ENCODE assay signal across 8 cellular contexts in genomic region chr17:58351182-58351581, GRCh38. TPM values are rescaled to one million over a fixed set of nuclear protein-coding genes. Genes with fewer than 3 reads are reported as not detected.
A peak's percentile ranks its signal among the peaks of the same experiment; 100 is the strongest.
DNase-seq lines count a peak whose midpoint lies in the region; ATAC-seq and TF ChIP-seq lines count a peak whose summit lies in the region.

No MANE protein-coding gene starts in this region.

- no peaks in the 10 kb centered on the region for H3K9me3 Mint-ChIP-seq in activated T-cell treated with anti-CD3 and anti-CD28 coated beads, Interleukin-2, amount 50 U/mL, for 24 hours

- TF ChIP-seq CTCF in right lobe of liver (IDR thresholded peaks at IDR 0.05) (no peak), thyroid gland (IDR thresholded peaks at IDR 0.05) (no peak)

- H3K36me3 Mint-ChIP-seq in activated T-cell treated with anti-CD3 and anti-CD28 coated beads, Interleukin-2, amount 50 U/mL, for 24 hours (ENCODE audit: low read depth): peaks cover 69% of the 10 kb centered on the region

- H3K4me1 ChIP-seq in adipocyte (ENCODE audit: control insufficient read depth, insufficient read depth, low read length): peaks cover 16% of the 10 kb centered on the region
- peaks cover 0 to 8% (median 2%) of the 10 kb centered on the region in 4 donors for H3K4me1 ChIP-seq in right lobe of liver
- peaks cover 11 to 14% of the 10 kb centered on the region in 2 donors for H3K4me1 ChIP-seq in thyroid gland

- 33% methylated on average over 3 of the region's 4 CpGs for WGBS in right lobe of liver (ENCODE audit: insufficient coverage, low coverage, low lambda C conversion rate, missing lambda C conversion rate)
- WGBS in thyroid gland, 2 donors: 59 to 71% methylated on average over 4 of the region's 4 CpGs

- no peak for DNase-seq in activated T-cell treated with anti-CD3 and anti-CD28 coated beads, Interleukin-2, amount 50 U/mL, for 24 hours
- no peak for DNase-seq in activated T-cell treated with anti-CD3 and anti-CD28 coated beads, Interleukin-2, amount 50 U/mL, for 48 hours
- DNase-seq in adipocyte (ENCODE audit: low read depth) (no peak), right lobe of liver (no peak), thyroid gland (no peak), GM19238 (ENCODE audit: insufficient read length, low spot score) (no peak), NCI-H345 (lab: John Stamatoyannopoulos, UW) (no peak), occipital lobe (lab: John Stamatoyannopoulos, UW) (no peak)

- peak overlapping the region; percentile 100 for H3K4me3 Mint-ChIP-seq in activated T-cell treated with anti-CD3 and anti-CD28 coated beads, Interleukin-2, amount 50 U/mL, for 24 hours

- intact Hi-C loops in right lobe of liver (cut with DNase I) (loop anchor here in 1 of 2 donors (10.0 kb wide), 1 partner anchor 74 kb away; no protein-coding TSS in a partner anchor), thyroid gland (cut with DNase I) (loop anchor here (10.0 kb wide), 1 partner anchor 64 kb away; the partner anchor contains the start of gene RNF43)

- no peaks in the 10 kb centered on the region for H3K9me3 ChIP-seq in adipocyte (ENCODE audit: control insufficient read depth, low read length)
- no peaks in the 10 kb centered on the region for H3K9me3 ChIP-seq in right lobe of liver
- no peaks in the 10 kb centered on the region for H3K9me3 ChIP-seq in thyroid gland

- peak overlapping the region; percentile 97 for H3K9ac ChIP-seq in adipocyte (ENCODE audit: low read length)

- peak overlapping the region; percentile 99 for H3K27ac Mint-ChIP-seq in activated T-cell treated with anti-CD3 and anti-CD28 coated beads, Interleukin-2, amount 50 U/mL, for 24 hours

- H3K4me1 Mint-ChIP-seq in activated T-cell treated with anti-CD3 and anti-CD28 coated beads, Interleukin-2, amount 50 U/mL, for 24 hours (ENCODE audit: low read depth): peaks cover 62% of the 10 kb centered on the region

- no peak for ATAC-seq in right lobe of liver

- H3K27ac ChIP-seq in right lobe of liver: no peak overlapping the region
- H3K27ac ChIP-seq in thyroid gland: no peak overlapping the region

- peaks cover under 1% of the 10 kb centered on the region for H3K27me3 ChIP-seq in adipocyte (replicated peaks; ENCODE audit: control insufficient read depth, insufficient read depth, low read length)
- no peaks in the 10 kb centered on the region for H3K27me3 ChIP-seq in right lobe of liver
- no peaks in the 10 kb centered on the region for H3K27me3 ChIP-seq in thyroid gland

- H3K36me3 ChIP-seq in adipocyte (ENCODE audit: control insufficient read depth, insufficient read depth, low read length, severe bottlenecking): peaks cover 40% of the 10 kb centered on the region
- peaks cover 0 to 48% (median 29%) of the 10 kb centered on the region in 4 donors for H3K36me3 ChIP-seq in right lobe of liver
- peaks cover 41 to 44% of the 10 kb centered on the region in 2 donors for H3K36me3 ChIP-seq in thyroid gland

- peak overlapping the region; percentile 100 for H3K4me3 ChIP-seq in adipocyte (ENCODE audit: low read length)
- peak overlapping the region; percentile 83 to 97 (median 88) for H3K4me3 ChIP-seq in right lobe of liver
- peak overlapping the region; percentile 19 to 98 (median 84) for H3K4me3 ChIP-seq in thyroid gland (replicated peaks in 1 of 3)

- H3K27me3 Mint-ChIP-seq in activated T-cell treated with anti-CD3 and anti-CD28 coated beads, Interleukin-2, amount 50 U/mL, for 24 hours: no peaks in the 10 kb centered on the region

- TF ChIP-seq POLR2A in right lobe of liver (IDR thresholded peaks at IDR 0.05) (no peak), thyroid gland (IDR thresholded peaks at IDR 0.05) (no peak)

RNA-seq across cellular contexts. Expression of gene SUPT4H1, which starts 0.8 kb away (rescaled TPM):
- total RNA-seq in right lobe of liver: 10 to 100 TPM; 24.8 to 50.9 (median 37.0) TPM
- 10 to 100 TPM; 38.2 to 56.3 (median 44.2) TPM for total RNA-seq in thyroid gland
- total RNA-seq in occipital lobe: 28.4 TPM

RNA-seq across cellular contexts. Expression of gene TSPOAP1, which starts 22.6 kb away (rescaled TPM):
- 1 to 10 TPM in 5 of 6 experiments, under 1 TPM in 1; 0.87 to 8.3 (median 3.8) TPM for total RNA-seq in right lobe of liver
- 10 to 100 TPM; 19.5 to 35.4 (median 22.1) TPM for total RNA-seq in thyroid gland
- total RNA-seq in occipital lobe: 30.1 TPM
